15 cellular contexts compared by ENCODE assay signal in genomic region chr13:40961826-40962225, GRCh38. TPM values are rescaled to one million over a fixed set of nuclear protein-coding genes. Genes with fewer than 3 reads are reported as not detected.
DNase-seq lines count a peak whose midpoint lies in the region; ATAC-seq and TF ChIP-seq lines count a peak whose summit lies in the region.
"Had no signal": no experiment of that assay in that cellular context is flagged by ENCODE, and none has a peak within 500 bp of the region (broad histone marks: within the 10 kb centered on the region; RNA-seq: fewer than 3 reads in every experiment).

No MANE protein-coding gene starts in this region.

- peak overlapping the region; percentile 76 for H3K27ac ChIP-seq in OCI-LY3 (ENCODE audit: low read length)
- H3K27ac ChIP-seq in effector memory CD4-positive, alpha-beta T cell (ENCODE audit: insufficient read depth, low read length, poor library complexity, severe bottlenecking) = peak overlapping the region; percentile 0

- peaks cover 78% of the 10 kb centered on the region for H3K4me1 Mint-ChIP-seq in activated T-cell treated with anti-CD3 and anti-CD28 coated beads, Interleukin-2, amount 50 U/mL, for 4 hours (ENCODE audit: low read depth)
- H3K4me1 Mint-ChIP-seq in stimulated activated naive CD8-positive, alpha-beta T cell treated with anti-CD3 and anti-CD28 coated beads, Interleukin-15, amount 100 ng/mL, for 72 hours = peaks cover 75% of the 10 kb centered on the region

- no peak for TF ChIP-seq CTCF in OCI-LY3 (IDR thresholded peaks at IDR 0.05; ENCODE audit: low read depth, low read length)

- H4K20me1 ChIP-seq in OCI-LY3 (ENCODE audit: insufficient read depth, low read length) = peaks cover 59% of the 10 kb centered on the region

- H3K4me3 ChIP-seq in OCI-LY3 (ENCODE audit: low read length) = peak overlapping the region; percentile 52
- H3K4me3 ChIP-seq in effector memory CD4-positive, alpha-beta T cell (ENCODE audit: insufficient read depth, low read depth, low read length, poor library complexity, severe bottlenecking) = no peak overlapping the region

- no peak overlapping the region for H2AFZ ChIP-seq in OCI-LY3 (ENCODE audit: low read depth, low read length)

- DNase-seq in activated T-cell treated with anti-CD3 and anti-CD28 coated beads, Interleukin-2, amount 50 U/mL, for 4 hours = no peak
- no peak for DNase-seq in activated T-cell treated with anti-CD3 and anti-CD28 coated beads, Interleukin-2, amount 50 U/mL, for 48 hours
- DNase-seq in effector memory CD4-positive, alpha-beta T cell = no peak
- no peak for DNase-seq in stimulated activated naive CD8-positive, alpha-beta T cell treated with anti-CD3 and anti-CD28 coated beads, Interleukin-15, amount 100 ng/mL, for 72 hours
- DNase-seq in mesenteric fat pad (ENCODE audit: low spot score) (no peak), H4 (ENCODE audit: low spot score) (no peak), GOT3 (lab: John Stamatoyannopoulos, UW) (no peak)
- DNase-seq: activated CD4-positive, CD25-positive, alpha-beta regulatory T cell treated with anti-CD3 and anti-CD28 coated beads, Interleukin-2, amount 50 U/mL, for 72 hours; activated gamma-delta T cell treated with Interleukin-2 at 50 U/mL for 16 hours; NCI-H1048; NCI-H2171 treated with DMSO at 0.1 percent for 48 hours; nucleus accumbens; PC-3; stimulated activated CD4-positive, alpha-beta T cell treated with anti-CD3 and anti-CD28 coated beads, Interleukin-4, amount 100 ng/mL, for 24 hours had no signal

- H3K4me2 ChIP-seq in OCI-LY3 (ENCODE audit: low read length) = peak overlapping the region; percentile 81

- peak; percentile 25 to 39 for ATAC-seq in activated T-cell treated with anti-CD3 and anti-CD28 coated beads, Interleukin-2, amount 50 U/mL, for 4 hours
- ATAC-seq in stimulated activated naive CD8-positive, alpha-beta T cell treated with anti-CD3 and anti-CD28 coated beads, Interleukin-15, amount 100 ng/mL, for 72 hours = peak; percentile 46
- ATAC-seq: PC-3 had no signal

- peak overlapping the region; percentile 48 for H3K9ac ChIP-seq in OCI-LY3 (ENCODE audit: low read length)

- H3K27ac Mint-ChIP-seq in stimulated activated naive CD8-positive, alpha-beta T cell treated with anti-CD3 and anti-CD28 coated beads, Interleukin-15, amount 100 ng/mL, for 72 hours = peak overlapping the region; percentile 8 to 63

- H3K9me3 Mint-ChIP-seq in activated T-cell treated with anti-CD3 and anti-CD28 coated beads, Interleukin-2, amount 50 U/mL, for 4 hours = no peaks in the 10 kb centered on the region
- H3K9me3 Mint-ChIP-seq in stimulated activated naive CD8-positive, alpha-beta T cell treated with anti-CD3 and anti-CD28 coated beads, Interleukin-15, amount 100 ng/mL, for 72 hours = no peaks in the 10 kb centered on the region

- peaks cover 80% of the 10 kb centered on the region for H3K79me2 ChIP-seq in OCI-LY3 (ENCODE audit: low read length)

- peaks cover 42% of the 10 kb centered on the region for H3K4me1 ChIP-seq in OCI-LY3 (ENCODE audit: low read length)
- peaks cover 45% of the 10 kb centered on the region for H3K4me1 ChIP-seq in effector memory CD4-positive, alpha-beta T cell (ENCODE audit: control insufficient read depth, insufficient read depth, low read length, poor library complexity, severe bottlenecking)

- H3K36me3 ChIP-seq in OCI-LY3 (replicated peaks; ENCODE audit: low read depth, low read length) = peaks cover 18% of the 10 kb centered on the region
- peaks cover 13% of the 10 kb centered on the region for H3K36me3 ChIP-seq in effector memory CD4-positive, alpha-beta T cell (ENCODE audit: control insufficient read depth, insufficient read depth, low read length)

- H3K36me3 Mint-ChIP-seq in activated T-cell treated with anti-CD3 and anti-CD28 coated beads, Interleukin-2, amount 50 U/mL, for 4 hours (ENCODE audit: insufficient read depth) = peaks cover 25% of the 10 kb centered on the region

- no peaks in the 10 kb centered on the region for H3K27me3 Mint-ChIP-seq in activated T-cell treated with anti-CD3 and anti-CD28 coated beads, Interleukin-2, amount 50 U/mL, for 4 hours (ENCODE audit: low read depth)
- H3K27me3 Mint-ChIP-seq in stimulated activated naive CD8-positive, alpha-beta T cell treated with anti-CD3 and anti-CD28 coated beads, Interleukin-15, amount 100 ng/mL, for 72 hours = no peaks in the 10 kb centered on the region

- H3K4me3 Mint-ChIP-seq in activated T-cell treated with anti-CD3 and anti-CD28 coated beads, Interleukin-2, amount 50 U/mL, for 4 hours = peak overlapping the region; percentile 1
- H3K4me3 Mint-ChIP-seq in stimulated activated naive CD8-positive, alpha-beta T cell treated with anti-CD3 and anti-CD28 coated beads, Interleukin-15, amount 100 ng/mL, for 72 hours = peak overlapping the region; percentile 8 to 44

- no peaks in the 10 kb centered on the region for H3K9me3 ChIP-seq in OCI-LY3 (ENCODE audit: insufficient read depth, low read length)
- no peaks in the 10 kb centered on the region for H3K9me3 ChIP-seq in effector memory CD4-positive, alpha-beta T cell (ENCODE audit: control insufficient read depth, low read length)

- no peaks in the 10 kb centered on the region for H3K27me3 ChIP-seq in OCI-LY3 (ENCODE audit: low read depth, low read length)
- no peaks in the 10 kb centered on the region for H3K27me3 ChIP-seq in effector memory CD4-positive, alpha-beta T cell (replicated peaks; ENCODE audit: control insufficient read depth, insufficient read depth, low read length, poor library complexity, severe bottlenecking)

RNA-seq across cellular contexts. Expression of gene ELF1, which starts 57.3 kb away (rescaled TPM):
- 10 to 100 TPM; 49.0 to 56.6 (median 55.9) TPM for total RNA-seq in activated T-cell treated with anti-CD3 and anti-CD28 coated beads, Interleukin-2, amount 50 U/mL, for 4 hours
- total RNA-seq in mesenteric fat pad = 74.2 TPM
- 17.3 and 18.1 TPM in 2 replicates for total RNA-seq in H4 (2014; rRNA removed; shearing (Covaris generic))
